Comparison of ENCODE assay signal across 27 cellular contexts in genomic region chr9:73872693-73873092, GRCh38.
"Had no signal": no experiment of that assay in that cellular context is flagged by ENCODE, and none has a peak within 500 bp of the region (broad histone marks: within the 10 kb centered on the region; RNA-seq: fewer than 3 reads in every experiment).

No MANE protein-coding gene starts in this region.

- H3K4me2 ChIP-seq: smooth muscle cell had no signal

- FAIRE-seq: pancreas had no signal

- H3K36me3 ChIP-seq: neutrophil, pancreas, prostate gland, spleen, suprapubic skin, tibial artery, transverse colon, upper lobe of right lung, uterus had no signal

- H3K4me1 ChIP-seq: pancreas, prostate gland, spleen, suprapubic skin, testis, tibial artery, transverse colon, upper lobe of right lung, uterus had no signal

- ATAC-seq: naive thymus-derived CD4-positive, alpha-beta T cell; natural killer cell; pancreas; right cardiac atrium; sciatic nerve; stimulated activated memory B cell treated with anti-CD40 and anti-IgM and Interleukin-4, amounts not matched to agents 10 μg/mL and 1 μg/mL and 100 μg/mL, for 72 hours; stimulated activated naive CD8-positive, alpha-beta T cell treated with anti-CD3 and anti-CD28 coated beads, Interleukin-15, amount 100 ng/mL, for 72 hours; stimulated activated naive CD8-positive, alpha-beta T cell treated with anti-CD3 and anti-CD28 coated beads, Interleukin-15, Interleukin-2, amounts not matched to agents 100 U/mL and 50 U/mL, for 24 hours; upper lobe of right lung had no signal

- H3K4me3 ChIP-seq: pancreas, prostate gland, skin epidermis, smooth muscle cell, spleen, suprapubic skin, testis, tibial artery, transverse colon, upper lobe of right lung, uterus had no signal

- DNase-seq: naive thymus-derived CD4-positive, alpha-beta T cell; natural killer cell; nucleus accumbens; pancreas; right cardiac atrium; spleen; stimulated activated CD4-positive, alpha-beta T cell treated with anti-CD3 and anti-CD28 coated beads, Interleukin-12 subunit alpha, Interleukin-12 subunit beta, amount 100 ng/mL, for 4 hours; stimulated activated CD4-positive, alpha-beta T cell treated with anti-CD3 and anti-CD28 coated beads, Interleukin-1b, Interleukin-23, amount 100 ng/mL, for 48 hours; stimulated activated CD4-positive, alpha-beta T cell treated with anti-CD3 and anti-CD28 coated beads, Interleukin-4, amount 100 ng/mL, for 1 hour; stimulated activated CD4-positive, alpha-beta T cell treated with anti-CD3 and anti-CD28 coated beads, Interleukin-4, amount 100 ng/mL, for 4 hours; stimulated activated CD8-positive, alpha-beta memory T cell treated with anti-CD3 and anti-CD28 coated beads, Interleukin-4, amount 100 ng/mL, for 48 hours; stimulated activated naive CD4-positive, alpha-beta T cell; stimulated activated naive CD8-positive, alpha-beta T cell treated with anti-CD3 and anti-CD28 coated beads, Interleukin-15, amount 100 ng/mL, for 72 hours; stimulated activated naive CD8-positive, alpha-beta T cell treated with anti-CD3 and anti-CD28 coated beads, Interleukin-15, Interleukin-2, amounts not matched to agents 100 U/mL and 50 U/mL, for 24 hours; substantia nigra; testis; tibial artery; transverse colon; upper lobe of right lung; uterus had no signal

- H3K9me3 ChIP-seq: neutrophil, pancreas, prostate gland, spleen, suprapubic skin, testis, tibial artery, transverse colon, upper lobe of right lung, uterus had no signal

- H3K27ac ChIP-seq: neutrophil, pancreas, prostate gland, skin epidermis, spleen, suprapubic skin, testis, tibial artery, transverse colon, upper lobe of right lung, uterus had no signal

- H3K27me3 ChIP-seq: neutrophil, pancreas, spleen, suprapubic skin, testis, tibial artery, transverse colon, upper lobe of right lung, uterus had no signal
